Comparison of ENCODE assay signal across 8 cellular contexts in the genomic region with DNA sequence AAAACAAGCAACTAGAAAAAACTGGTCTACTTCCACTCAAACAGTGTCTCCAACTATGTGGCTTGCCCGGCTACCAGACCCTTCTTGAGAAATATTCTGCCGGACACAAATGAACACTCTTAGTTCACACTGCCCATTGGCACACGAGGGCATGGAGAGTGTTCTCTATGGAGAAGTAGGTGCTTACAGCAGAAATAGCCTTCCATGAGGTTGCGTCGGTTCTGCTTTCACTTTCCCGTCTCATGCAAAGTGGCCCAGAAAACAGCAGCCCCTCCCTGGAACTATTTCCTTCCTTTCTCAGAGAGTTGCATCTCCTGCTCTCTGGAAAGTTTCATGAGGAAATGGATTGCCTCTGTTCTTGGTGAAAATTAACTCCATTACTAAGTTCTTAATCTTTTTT. TPM values are rescaled to one million over a fixed set of nuclear protein-coding genes. Genes with fewer than 3 reads are reported as not detected.
DNase-seq lines count a peak whose midpoint lies in the region; ATAC-seq and TF ChIP-seq lines count a peak whose summit lies in the region.

No MANE protein-coding gene starts in this region.

- TF ChIP-seq CTCF in spleen (IDR thresholded peaks at IDR 0.05 in 8 of 11, conservative IDR thresholded peaks at IDR 0.05 in 3 of 11) = no peak

- H3K9me3 ChIP-seq in Karpas-422 (ENCODE audit: low read length) = no peaks in the 10 kb centered on the region
- no peaks in the 10 kb centered on the region for H3K9me3 ChIP-seq in spleen

- peak overlapping the region; percentile 76 for H3K27ac ChIP-seq in Karpas-422 (ENCODE audit: low read length)
- H3K27ac ChIP-seq in spleen = peak overlapping the region; percentile 87 to 95 (median 88)

- no peaks in the 10 kb centered on the region for H4K20me1 ChIP-seq in Karpas-422 (ENCODE audit: insufficient read depth, low read depth, low read length)

- no peaks in the 10 kb centered on the region for H3K9me2 ChIP-seq in Karpas-422 (replicated peaks; ENCODE audit: insufficient read depth, low read length)

- peak overlapping the region; percentile 44 for H3K4me3 ChIP-seq in Karpas-422 (ENCODE audit: low read length)
- H3K4me3 ChIP-seq in spleen = peak overlapping the region in 1 of 8 donors; percentile 47

- H3K9ac ChIP-seq in Karpas-422 (ENCODE audit: low read length) = peak overlapping the region; percentile 63

- H3K4me1 ChIP-seq in Karpas-422 (ENCODE audit: low read length) = peaks cover 33% of the 10 kb centered on the region
- peaks cover 32 to 59% (median 52%) of the 10 kb centered on the region in 6 donors for H3K4me1 ChIP-seq in spleen

- peak; percentile 90 for ATAC-seq in left ventricle myocardium superior
- no peak for ATAC-seq in HG03354 (IDR thresholded peaks at IDR 0.05; ENCODE audit: poor library complexity, severe bottlenecking, unreplicated experiment)

- intact Hi-C loops in left ventricle myocardium superior (cut with micrococcal nuclease) (loop anchor here (5.0 to 10.0 kb wide), 2 partner anchors 63 to 226 kb away; no protein-coding TSS in a partner anchor), spleen (cut with DNase I; ENCODE audit: low total_unique reads) (loop anchor here (5.0 to 10.0 kb wide), 2 partner anchors 53 to 126 kb away; a partner anchor contains a TSS)

- peak overlapping the region; percentile 37; the same call in 1 of the 2 replicates for H2AFZ ChIP-seq in Karpas-422 (ENCODE audit: low read length)

- DNase-seq in ACHN (peak; percentile 58), Karpas-422 (peak; percentile 95), left ventricle myocardium superior (peak; percentile 61), spleen (peak; percentile 91), NCI-H146 (lab: John Stamatoyannopoulos, UW) (no peak)
- peak; percentile 45 for DNase-seq in activated naive CD4-positive, alpha-beta T cell treated with anti-CD3 and anti-CD28 coated beads, Interleukin-2, amount 50 U/mL, for 16 hours

- H3K36me3 ChIP-seq in Karpas-422 (ENCODE audit: insufficient read depth, low read length) (no peaks in the 10 kb centered on the region), spleen (no peaks in the 10 kb centered on the region)

- peak; percentile 22 for TF ChIP-seq POLR2A in GM18951 (IDR thresholded peaks at IDR 0.05; ENCODE audit: extremely low read depth, insufficient read depth, insufficient read length)
- peak in 2 of 3 donors; percentile 48 to 94 for TF ChIP-seq POLR2A in spleen (IDR thresholded peaks at IDR 0.05)

- in situ Hi-C loops in ACHN (cut with HindIII; ENCODE audit: low pct_ligation_motif_present, low pct_unique_long_range_greater_than_20kb, low sequenced_read_pairs) = no loop called here
- in situ Hi-C loops in GM18951 (cut with MboI; ENCODE audit: low sequenced_read_pairs, unreplicated experiment) = no loop called here

- H3K27me3 ChIP-seq in Karpas-422 (ENCODE audit: low read length) (no peaks in the 10 kb centered on the region), spleen (replicated peaks in 1 of 7) (no peaks in the 10 kb centered on the region)

- no peaks in the 10 kb centered on the region for H3K79me2 ChIP-seq in Karpas-422 (ENCODE audit: low read length)

- WGBS in spleen, 5 donors = 0 to 4% (median 1%) methylated on average over 6 of the region's 6 CpGs

- H3K4me2 ChIP-seq in Karpas-422 (ENCODE audit: low read depth, low read length, poor library complexity, severe bottlenecking) = peak overlapping the region; percentile 81

RNA-seq across cellular contexts. Expression of a gene that starts 9.5 kb away (rescaled TPM):
- total RNA-seq in Karpas-422 (2014; rRNA removed; shearing (Covaris generic); ENCODE audit: low replicate concordance) = 70.0 and 103 TPM in 2 replicates
- 1.8 TPM for total RNA-seq in left ventricle myocardium superior
- 10 to 100 TPM; 30.8 to 89.5 (median 68.6) TPM for total RNA-seq in spleen
- polyA plus RNA-seq in spleen = 10 to 100 TPM; 36.9 to 48.7 (median 40.0) TPM

RNA-seq across cellular contexts. Expression of a gene that starts 50.5 kb away (rescaled TPM):
- total RNA-seq in Karpas-422 (2014; rRNA removed; shearing (Covaris generic); ENCODE audit: low replicate concordance) = 201 and 221 TPM in 2 replicates
- total RNA-seq in left ventricle myocardium superior (73.8 TPM), spleen (100 to 1,000 TPM; 169 to 277 (median 234) TPM)
- 100 to 1,000 TPM in 2 of 3 donors, 10 to 100 TPM in 1; 80.5 to 127 (median 103) TPM for polyA plus RNA-seq in spleen

RNA-seq across cellular contexts. Expression of a gene that starts 54.5 kb away (rescaled TPM):
- 571 and 780 TPM in 2 replicates for total RNA-seq in Karpas-422 (2014; rRNA removed; shearing (Covaris generic); ENCODE audit: low replicate concordance)
- total RNA-seq in left ventricle myocardium superior (37.7 TPM), spleen (100 to 1,000 TPM; 253 to 621 (median 517) TPM)
- 100 to 1,000 TPM; 346 to 466 (median 352) TPM for polyA plus RNA-seq in spleen

RNA-seq across cellular contexts. Expression of a gene that starts 56.9 kb away (rescaled TPM):
- 236 and 601 TPM in 2 replicates for total RNA-seq in Karpas-422 (2014; rRNA removed; shearing (Covaris generic); ENCODE audit: low replicate concordance)
- total RNA-seq in left ventricle myocardium superior (41.5 TPM), spleen (100 to 1,000 TPM; 209 to 647 (median 414) TPM)
- 100 to 1,000 TPM; 543 to 817 (median 574) TPM for polyA plus RNA-seq in spleen

Comparison
In these comparisons a context has a peak if more than half of its experiments do, and no peak if none do; other contexts are left out.
1. RNA of a gene that starts 9.5 kb away (total RNA-seq): 70.0 to 103 TPM in Karpas-422 and 30.8 to 89.5 TPM in spleen; 1.8 TPM in left ventricle myocardium superior (single experiment); every median in the first group is over 10 times any median in the second.